ENCODE assay signal across 22 cellular contexts in the genomic region with DNA sequence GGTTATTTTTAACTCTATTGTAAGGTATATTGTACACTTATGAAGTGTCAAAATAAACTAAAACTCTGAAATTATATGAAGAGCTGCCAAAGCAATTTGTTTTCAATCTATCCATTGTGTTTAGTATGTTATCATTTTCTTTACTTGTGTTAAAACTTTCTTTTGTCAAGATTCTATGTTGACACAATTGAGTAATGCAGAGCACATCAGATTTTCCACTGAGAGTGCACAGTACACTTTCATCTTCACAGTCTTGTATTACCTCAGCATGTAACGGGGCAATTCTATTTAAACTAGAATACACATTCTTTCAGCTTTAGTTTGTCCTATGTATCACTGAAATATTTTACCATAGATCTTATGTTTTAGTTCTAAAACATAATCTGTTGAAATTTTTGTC.
"Had no signal": no experiment of that assay in that cellular context is flagged by ENCODE, and none has a peak within 500 bp of the region (broad histone marks: within the 10 kb centered on the region; RNA-seq: fewer than 3 reads in every experiment).

No MANE protein-coding gene starts in this region.

- H3K4me3 ChIP-seq: MG63 had no signal

- H3K27ac Mint-ChIP-seq: activated CD4-positive, alpha-beta memory T cell treated with anti-CD3 and anti-CD28 coated beads for 36 hours; activated CD4-positive, alpha-beta T cell treated with anti-CD3 and anti-CD28 coated beads, Interleukin-2, amount 10 ng/mL, durations not matched to agents 7 days and 5 days; activated naive CD4-positive, alpha-beta T cell treated with anti-CD3 and anti-CD28 coated beads, Interleukin-2, amount 50 U/mL, for 72 hours; activated naive CD8-positive, alpha-beta T cell treated with anti-CD3 and anti-CD28 coated beads, Interleukin-2, amount 50 U/mL, for 24 hours; activated T-helper 17 cell treated with anti-CD3 and anti-CD28 coated beads, Interleukin-2, amount 50 U/mL, for 72 hours; T-helper 17 cell had no signal

- H3K36me3 ChIP-seq: MG63 had no signal

- H3K4me1 Mint-ChIP-seq: activated CD4-positive, alpha-beta T cell treated with anti-CD3 and anti-CD28 coated beads, Interleukin-2, amount 10 ng/mL, durations not matched to agents 7 days and 5 days; activated T-helper 17 cell treated with anti-CD3 and anti-CD28 coated beads, Interleukin-2, amount 50 U/mL, for 72 hours; T-helper 17 cell had no signal

- H3K9me3 ChIP-seq: MG63 had no signal

- DNase-seq: activated CD4-positive, alpha-beta memory T cell treated with anti-CD3 and anti-CD28 coated beads for 36 hours; activated CD4-positive, alpha-beta T cell treated with anti-CD3 and anti-CD28 coated beads, Interleukin-2, amount 10 ng/mL, durations not matched to agents 7 days and 5 days; activated CD4-positive, CD25-positive, alpha-beta regulatory T cell; activated naive CD8-positive, alpha-beta T cell treated with anti-CD3 and anti-CD28 coated beads, Interleukin-2, amount 50 U/mL, for 24 hours; activated T-cell treated with anti-CD3 and anti-CD28 coated beads for 4 hours; activated T-cell treated with anti-CD3 and anti-CD28 coated beads, Interleukin-2, amount 50 U/mL, for 48 hours; MG63; MV-4-11; NCI-H1092 treated with DMSO at 0.1 percent for 48 hours; NCI-H1417 treated with DMSO at 0.1 percent for 48 hours; NCI-H1694 treated with DMSO at 0.1 percent for 48 hours; NCI-H2029 treated with DMSO at 0.1 percent for 48 hours; NCI-H345; NCI-H510A; NCI-H526 treated with DMSO at 0.1 percent for 48 hours; NK-92 treated with Interleukin-12 subunit alpha and Interleukin-12 subunit beta, amount 100 ng/mL, for 24 hours; SHP77 treated with DMSO at 0.1 percent for 48 hours; T-helper 17 cell; T-helper 9 cell had no signal

- H3K27me3 ChIP-seq: MG63 had no signal

- H3K4me3 Mint-ChIP-seq: activated CD4-positive, alpha-beta memory T cell treated with anti-CD3 and anti-CD28 coated beads for 36 hours; activated CD4-positive, alpha-beta T cell treated with anti-CD3 and anti-CD28 coated beads, Interleukin-2, amount 10 ng/mL, durations not matched to agents 7 days and 5 days; activated naive CD8-positive, alpha-beta T cell treated with anti-CD3 and anti-CD28 coated beads, Interleukin-2, amount 50 U/mL, for 24 hours; activated T-helper 17 cell treated with anti-CD3 and anti-CD28 coated beads, Interleukin-2, amount 50 U/mL, for 72 hours; T-helper 17 cell had no signal

- H3K36me3 Mint-ChIP-seq: activated naive CD4-positive, alpha-beta T cell treated with anti-CD3 and anti-CD28 coated beads, Interleukin-2, amount 50 U/mL, for 72 hours had no signal

- FAIRE-seq: RCC 7860 had no signal

- ATAC-seq: activated naive CD4-positive, alpha-beta T cell treated with anti-CD3 and anti-CD28 coated beads, Interleukin-2, amount 50 U/mL, for 72 hours; activated naive CD8-positive, alpha-beta T cell treated with anti-CD3 and anti-CD28 coated beads, Interleukin-2, amount 50 U/mL, for 24 hours; activated T-helper 17 cell treated with anti-CD3 and anti-CD28 coated beads, Interleukin-2, amount 50 U/mL, for 72 hours; T-helper 17 cell had no signal

- H3K9me3 Mint-ChIP-seq: activated CD4-positive, alpha-beta memory T cell treated with anti-CD3 and anti-CD28 coated beads for 36 hours; activated CD4-positive, alpha-beta T cell treated with anti-CD3 and anti-CD28 coated beads, Interleukin-2, amount 10 ng/mL, durations not matched to agents 7 days and 5 days had no signal

- H3K27me3 Mint-ChIP-seq: activated CD4-positive, alpha-beta memory T cell treated with anti-CD3 and anti-CD28 coated beads for 36 hours; activated CD4-positive, alpha-beta T cell treated with anti-CD3 and anti-CD28 coated beads, Interleukin-2, amount 10 ng/mL, durations not matched to agents 7 days and 5 days; activated naive CD8-positive, alpha-beta T cell treated with anti-CD3 and anti-CD28 coated beads, Interleukin-2, amount 50 U/mL, for 24 hours; activated T-helper 17 cell treated with anti-CD3 and anti-CD28 coated beads, Interleukin-2, amount 50 U/mL, for 72 hours; T-helper 17 cell had no signal
